1 cellular context compared by ENCODE assay signal in the genomic region with DNA sequence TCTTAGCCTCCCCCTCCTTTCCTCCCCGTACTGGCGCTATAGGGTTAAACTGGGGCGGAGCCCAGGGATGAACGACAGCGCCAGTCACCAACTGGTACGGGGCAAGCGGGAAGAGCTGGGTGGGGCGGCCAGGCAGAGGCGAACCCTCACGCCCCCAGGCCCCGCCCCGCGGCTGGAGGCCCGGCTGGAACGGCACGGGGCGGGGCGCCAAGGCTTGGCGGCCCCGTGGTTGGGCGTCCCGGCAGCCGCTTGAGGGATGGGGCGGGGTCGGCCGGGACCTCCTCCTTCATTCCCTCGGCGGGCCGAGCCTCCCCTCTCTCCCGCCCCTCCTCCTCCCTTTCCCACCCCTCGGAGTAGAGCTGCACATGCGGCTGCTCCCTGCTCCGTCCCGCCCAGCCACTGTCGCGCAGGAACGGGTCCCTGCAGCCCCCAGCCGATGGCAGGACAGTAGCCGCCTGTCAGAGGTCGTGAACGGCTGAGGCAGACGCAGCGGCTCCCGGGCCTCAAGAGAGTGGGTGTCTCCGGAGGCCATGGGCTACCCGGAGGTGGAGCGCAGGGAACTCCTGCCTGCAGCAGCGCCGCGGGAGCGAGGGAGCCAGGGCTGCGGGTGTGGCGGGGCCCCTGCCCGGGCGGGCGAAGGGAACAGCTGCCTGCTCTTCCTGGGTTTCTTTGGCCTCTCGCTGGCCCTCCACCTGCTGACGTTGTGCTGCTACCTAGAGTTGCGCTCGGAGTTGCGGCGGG.
A peak's percentile ranks its signal among the peaks of the same experiment; 100 is the strongest.
TF ChIP-seq lines count a peak whose summit lies in the region.

Gene EDA (plus strand): TSS at position 335 of the 741 bp plus-strand sequence.

TF ChIP-seq in HepG2, 621 proteins besides CTCF, POLR2A, EP300 and RAD21 (continued from another document and continues in another):
- TF ChIP-seq HNF1A (IDR thresholded peaks at IDR 0.05; ENCODE audit: low read depth) (no peak), HNF1A (CRISPR knock-in tag; IDR thresholded peaks at IDR 0.05; ENCODE audit: borderline replicate concordance) (no peak), ZFP1 (CRISPR knock-in tag; IDR thresholded peaks at IDR 0.05) (no peak), ZNF83 (CRISPR knock-in tag; IDR thresholded peaks at IDR 0.05; ENCODE audit: borderline replicate concordance) (no peak), ZFX (CRISPR knock-in tag; IDR thresholded peaks at IDR 0.05; ENCODE audit: low read depth) (peak; percentile 34; the same call in 1 of the 2 replicates), ZNF619 (CRISPR knock-in tag; IDR thresholded peaks at IDR 0.05) (no peak), CHCHD3 (CRISPR knock-in tag; IDR thresholded peaks at IDR 0.05) (no peak), ZNF230 (CRISPR knock-in tag; IDR thresholded peaks at IDR 0.05) (no peak), ZNF777 (CRISPR knock-in tag; IDR thresholded peaks at IDR 0.05) (no peak; the same call in 1 of the 2 replicates), MAFK (conservative IDR thresholded peaks at IDR 0.05 in 1 of 2, IDR thresholded peaks at IDR 0.05 in 1 of 2; ENCODE audit: low read length in 2 of 2) (no peak), SYNCRIP (IDR thresholded peaks at IDR 0.05; ENCODE audit: insufficient read depth, low read depth, low read length) (no peak), MATR3 (CRISPR knock-in tag; IDR thresholded peaks at IDR 0.05) (no peak), CHD4 (IDR thresholded peaks at IDR 0.05; ENCODE audit: borderline replicate concordance, low read length) (no peak), ZNF776 (CRISPR knock-in tag; IDR thresholded peaks at IDR 0.05) (no peak), ZNF235 (CRISPR knock-in tag; IDR thresholded peaks at IDR 0.05; ENCODE audit: borderline replicate concordance) (no peak), ELF1 (CRISPR knock-in tag; IDR thresholded peaks at IDR 0.05) (no peak), XRCC5 (optimal IDR thresholded peaks at IDR 0.05; ENCODE audit: low read length) (no peak), HOXA5 (CRISPR knock-in tag; IDR thresholded peaks at IDR 0.05) (no peak), ZNF839 (CRISPR knock-in tag; IDR thresholded peaks at IDR 0.05; ENCODE audit: borderline replicate concordance) (no peak), CCAR2 (optimal IDR thresholded peaks at IDR 0.05; ENCODE audit: low read depth, low read length) (no peak), ZNF710 (CRISPR knock-in tag; IDR thresholded peaks at IDR 0.05; ENCODE audit: borderline replicate concordance) (no peak), ZHX1 (CRISPR knock-in tag; IDR thresholded peaks at IDR 0.05; ENCODE audit: low read depth) (no peak), AFF4 (CRISPR knock-in tag; IDR thresholded peaks at IDR 0.05) (no peak), SIX4 (CRISPR knock-in tag; IDR thresholded peaks at IDR 0.05) (no peak), BRF2 (CRISPR knock-in tag; IDR thresholded peaks at IDR 0.05) (no peak), KDM4B (CRISPR knock-in tag; IDR thresholded peaks at IDR 0.05) (no peak), POGZ (CRISPR knock-in tag; IDR thresholded peaks at IDR 0.05) (no peak), ZNF20 (CRISPR knock-in tag; IDR thresholded peaks at IDR 0.05) (no peak), ZNF275 (CRISPR knock-in tag; IDR thresholded peaks at IDR 0.05; ENCODE audit: borderline replicate concordance) (no peak), FOSL1 (CRISPR knock-in tag; IDR thresholded peaks at IDR 0.05; ENCODE audit: borderline replicate concordance) (no peak), ZNF792 (CRISPR knock-in tag; IDR thresholded peaks at IDR 0.05) (0 out of 2 replicates have a peak, but pooled peaks have one; percentile 45)
- TF ChIP-seq, protein P1, sequence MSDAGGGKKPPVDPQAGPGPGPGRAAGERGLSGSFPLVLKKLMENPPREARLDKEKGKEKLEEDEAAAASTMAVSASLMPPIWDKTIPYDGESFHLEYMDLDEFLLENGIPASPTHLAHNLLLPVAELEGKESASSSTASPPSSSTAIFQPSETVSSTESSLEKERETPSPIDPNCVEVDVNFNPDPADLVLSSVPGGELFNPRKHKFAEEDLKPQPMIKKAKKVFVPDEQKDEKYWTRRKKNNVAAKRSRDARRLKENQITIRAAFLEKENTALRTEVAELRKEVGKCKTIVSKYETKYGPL (CRISPR knock-in tag; IDR thresholded peaks at IDR 0.05) = no peak
- TF ChIP-seq, protein P2, sequence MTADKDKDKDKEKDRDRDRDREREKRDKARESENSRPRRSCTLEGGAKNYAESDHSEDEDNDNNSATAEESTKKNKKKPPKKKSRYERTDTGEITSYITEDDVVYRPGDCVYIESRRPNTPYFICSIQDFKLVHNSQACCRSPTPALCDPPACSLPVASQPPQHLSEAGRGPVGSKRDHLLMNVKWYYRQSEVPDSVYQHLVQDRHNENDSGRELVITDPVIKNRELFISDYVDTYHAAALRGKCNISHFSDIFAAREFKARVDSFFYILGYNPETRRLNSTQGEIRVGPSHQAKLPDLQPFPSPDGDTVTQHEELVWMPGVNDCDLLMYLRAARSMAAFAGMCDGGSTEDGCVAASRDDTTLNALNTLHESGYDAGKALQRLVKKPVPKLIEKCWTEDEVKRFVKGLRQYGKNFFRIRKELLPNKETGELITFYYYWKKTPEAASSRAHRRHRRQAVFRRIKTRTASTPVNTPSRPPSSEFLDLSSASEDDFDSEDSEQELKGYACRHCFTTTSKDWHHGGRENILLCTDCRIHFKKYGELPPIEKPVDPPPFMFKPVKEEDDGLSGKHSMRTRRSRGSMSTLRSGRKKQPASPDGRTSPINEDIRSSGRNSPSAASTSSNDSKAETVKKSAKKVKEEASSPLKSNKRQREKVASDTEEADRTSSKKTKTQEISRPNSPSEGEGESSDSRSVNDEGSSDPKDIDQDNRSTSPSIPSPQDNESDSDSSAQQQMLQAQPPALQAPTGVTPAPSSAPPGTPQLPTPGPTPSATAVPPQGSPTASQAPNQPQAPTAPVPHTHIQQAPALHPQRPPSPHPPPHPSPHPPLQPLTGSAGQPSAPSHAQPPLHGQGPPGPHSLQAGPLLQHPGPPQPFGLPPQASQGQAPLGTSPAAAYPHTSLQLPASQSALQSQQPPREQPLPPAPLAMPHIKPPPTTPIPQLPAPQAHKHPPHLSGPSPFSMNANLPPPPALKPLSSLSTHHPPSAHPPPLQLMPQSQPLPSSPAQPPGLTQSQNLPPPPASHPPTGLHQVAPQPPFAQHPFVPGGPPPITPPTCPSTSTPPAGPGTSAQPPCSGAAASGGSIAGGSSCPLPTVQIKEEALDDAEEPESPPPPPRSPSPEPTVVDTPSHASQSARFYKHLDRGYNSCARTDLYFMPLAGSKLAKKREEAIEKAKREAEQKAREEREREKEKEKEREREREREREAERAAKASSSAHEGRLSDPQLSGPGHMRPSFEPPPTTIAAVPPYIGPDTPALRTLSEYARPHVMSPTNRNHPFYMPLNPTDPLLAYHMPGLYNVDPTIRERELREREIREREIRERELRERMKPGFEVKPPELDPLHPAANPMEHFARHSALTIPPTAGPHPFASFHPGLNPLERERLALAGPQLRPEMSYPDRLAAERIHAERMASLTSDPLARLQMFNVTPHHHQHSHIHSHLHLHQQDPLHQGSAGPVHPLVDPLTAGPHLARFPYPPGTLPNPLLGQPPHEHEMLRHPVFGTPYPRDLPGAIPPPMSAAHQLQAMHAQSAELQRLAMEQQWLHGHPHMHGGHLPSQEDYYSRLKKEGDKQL (CRISPR knock-in tag; IDR thresholded peaks at IDR 0.05; ENCODE audit: low read depth) = no peak
